ENCODE assay signal across 23 cellular contexts in the genomic region with DNA sequence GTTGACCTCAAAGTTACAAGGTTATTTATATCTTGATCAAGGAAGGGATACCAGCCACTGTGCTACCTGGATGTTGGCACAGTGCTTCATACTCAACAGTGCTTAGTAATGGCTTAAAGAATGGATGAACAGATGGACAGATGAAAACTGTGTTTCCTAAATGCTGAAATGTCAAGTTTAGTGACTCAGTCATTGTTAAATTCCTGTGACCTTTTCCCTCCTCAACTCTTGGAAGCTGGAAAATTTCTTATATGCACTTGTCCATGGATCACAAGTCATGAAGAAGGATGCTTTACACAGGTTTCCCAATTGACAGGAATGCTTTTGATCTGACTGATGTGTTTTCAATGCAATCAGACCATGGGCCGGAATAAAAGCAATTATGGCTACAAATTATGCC. TPM values are rescaled to one million over a fixed set of nuclear protein-coding genes. Genes with fewer than 3 reads are reported as not detected.
DNase-seq lines count a peak whose midpoint lies in the region; ATAC-seq and TF ChIP-seq lines count a peak whose summit lies in the region.
"Had no signal": no experiment of that assay in that cellular context is flagged by ENCODE, and none has a peak within 500 bp of the region (broad histone marks: within the 10 kb centered on the region; RNA-seq: fewer than 3 reads in every experiment).

No MANE protein-coding gene starts in this region.

- H3K9ac ChIP-seq in HCT116 (ENCODE audit: low read length), result no peak overlapping the region
- H3K9ac ChIP-seq: BLaER1 had no signal

- BruUV-seq in HCT116 (replicated peaks; lab: Mats Ljungman, UMichigan), result no TSS peak

- H3K36me3 Mint-ChIP-seq in activated T-helper 17 cell treated with anti-CD3 and anti-CD28 coated beads, Interleukin-2, amount 50 U/mL, for 72 hours (ENCODE audit: low read depth), result no peaks in the 10 kb centered on the region

- no peak overlapping the region for H3K4me3 Mint-ChIP-seq in activated T-helper 17 cell treated with anti-CD3 and anti-CD28 coated beads, Interleukin-2, amount 50 U/mL, for 72 hours
- H3K4me3 Mint-ChIP-seq: CD14-positive monocyte; CD4-positive, alpha-beta memory T cell; CD4-positive, CD25-positive, alpha-beta regulatory T cell; CD8-positive, alpha-beta memory T cell had no signal

- no peaks in the 10 kb centered on the region for H3K9me3 ChIP-seq in HCT116 (ENCODE audit: control insufficient read depth in 1 of 2, insufficient read depth in 1 of 2, low read depth in 1 of 2, low read length in 2 of 2)
- no peaks in the 10 kb centered on the region for H3K9me3 ChIP-seq in upper lobe of left lung
- H3K9me3 ChIP-seq: A549, BE2C, BLaER1, Caco-2 had no signal

- no peaks in the 10 kb centered on the region for H3K27me3 Mint-ChIP-seq in activated T-helper 17 cell treated with anti-CD3 and anti-CD28 coated beads, Interleukin-2, amount 50 U/mL, for 72 hours
- H3K27me3 Mint-ChIP-seq: CD4-positive, CD25-positive, alpha-beta regulatory T cell had no signal

- peaks cover 22 to 36% of the 10 kb centered on the region in 2 experiments for H3K4me1 ChIP-seq in HCT116 (ENCODE audit: control insufficient read depth in 1 of 2, insufficient read depth in 2 of 2, low read length in 2 of 2)
- H3K4me1 ChIP-seq in upper lobe of left lung, result peaks cover 0 to 11% (median 2%) of the 10 kb centered on the region in 4 donors
- H3K4me1 ChIP-seq: BE2C, BLaER1 had no signal

- DNase-seq in COLO829 (ENCODE audit: low spot score) (peak; percentile 15), HCT116 (ENCODE audit: low read depth, low spot score) (no peak), renal cortical epithelial cell (ENCODE audit: low read depth) (peak; percentile 35), upper lobe of left lung (no peak), G401 (ENCODE audit: low spot score) (no peak)
- DNase-seq: AML-193; BE2C; C1 segment of cervical spinal cord; Caco-2; Calu3; CD4-positive, alpha-beta memory T cell; CD4-positive, CD25-positive, alpha-beta regulatory T cell; CD8-positive, alpha-beta memory T cell; DMS79 treated with DMSO at 0.1 percent for 48 hours; GDM1 had no signal

- RAD21 ChIA-PET in HCT116 (lab: Charles Lee; ENCODE audit: low non-redundant PET in 1 of 2, low total read pairs in 2 of 2, uncharacterized antibody in 2 of 2, unreplicated experiment in 2 of 2), result no interaction called here

- in situ Hi-C loops in G401 (cut with HindIII; ENCODE audit: low sequenced_read_pairs), result no loop called here

- H3K4me3 ChIP-seq in HCT116 (replicated peaks in 1 of 2; ENCODE audit: low read depth in 1 of 2, low read length in 2 of 2) (no peak overlapping the region), upper lobe of left lung (no peak overlapping the region)
- H3K4me3 ChIP-seq: A549, BLaER1, GM12878 had no signal

- no peaks in the 10 kb centered on the region for H3K9me2 ChIP-seq in HCT116 (ENCODE audit: insufficient read depth)

- CTCF ChIA-PET in HCT116 (lab: Charles Lee), result no interaction called here

- H3K27me3 ChIP-seq in HCT116 (ENCODE audit: insufficient read depth, low read length), result no peaks in the 10 kb centered on the region
- no peaks in the 10 kb centered on the region for H3K27me3 ChIP-seq in upper lobe of left lung
- H3K27me3 ChIP-seq: BLaER1 had no signal

- H3K27ac Mint-ChIP-seq in activated T-helper 17 cell treated with anti-CD3 and anti-CD28 coated beads, Interleukin-2, amount 50 U/mL, for 72 hours, result no peak overlapping the region
- H3K27ac Mint-ChIP-seq: CD14-positive monocyte; CD4-positive, alpha-beta memory T cell; CD4-positive, CD25-positive, alpha-beta regulatory T cell; CD8-positive, alpha-beta memory T cell had no signal

- peak overlapping the region; percentile 6; the same call in 1 of the 2 replicates for H3K4me2 ChIP-seq in HCT116 (ENCODE audit: low read length)
- H3K4me2 ChIP-seq: A549, BLaER1 had no signal

- H3K9me3 Mint-ChIP-seq in activated T-helper 17 cell treated with anti-CD3 and anti-CD28 coated beads, Interleukin-2, amount 50 U/mL, for 72 hours, result no peaks in the 10 kb centered on the region
- H3K9me3 Mint-ChIP-seq: CD4-positive, alpha-beta memory T cell; CD4-positive, CD25-positive, alpha-beta regulatory T cell; CD8-positive, alpha-beta memory T cell had no signal

- WGBS in upper lobe of left lung, 2 donors, result 100% methylated on average over 1 of the region's 1 CpG

- H4K20me1 ChIP-seq in HCT116 (ENCODE audit: insufficient read depth), result no peaks in the 10 kb centered on the region
- H4K20me1 ChIP-seq: BLaER1 had no signal

- H3K36me3 ChIP-seq in HCT116 (ENCODE audit: control insufficient read depth in 1 of 2, insufficient read depth in 2 of 2, low read length in 2 of 2), result no peaks in the 10 kb centered on the region
- H3K36me3 ChIP-seq in upper lobe of left lung, result no peaks in the 10 kb centered on the region
- H3K36me3 ChIP-seq: BE2C, BLaER1 had no signal

- H3K27ac ChIP-seq in HCT116 (ENCODE audit: low read depth, low read length) (no peak overlapping the region), VCaP (peak overlapping the region; percentile 94; the same call in 1 of the 2 replicates), upper lobe of left lung (no peak overlapping the region)
- H3K27ac ChIP-seq: 22Rv1, A549, BLaER1 had no signal

- H3K79me2 ChIP-seq in HCT116 (ENCODE audit: insufficient read depth, low read length), result no peaks in the 10 kb centered on the region

- no peak for TF ChIP-seq POLR2A in HCT116 (IDR thresholded peaks at IDR 0.05; ENCODE audit: borderline replicate concordance, extremely low read depth, insufficient read depth, insufficient read length)
- TF ChIP-seq POLR2A in upper lobe of left lung (IDR thresholded peaks at IDR 0.05), result no peak

- intact Hi-C loops in HCT116 (cut with micrococcal nuclease), result loop anchor here (5.0 kb wide), 1 partner anchor 38 kb away; a partner anchor contains a TSS

- H2AFZ ChIP-seq in HCT116 (ENCODE audit: low read depth, low read length, poor library complexity, severe bottlenecking), result no peak overlapping the region

- no peak for TF ChIP-seq EP300 in upper lobe of left lung (IDR thresholded peaks at IDR 0.05)

- TF ChIP-seq CTCF in HCT116 (IDR thresholded peaks at IDR 0.05 in 2 of 3, conservative IDR thresholded peaks at IDR 0.05 in 1 of 3; ENCODE audit: borderline replicate concordance in 1 of 3, insufficient read depth in 1 of 3, low read depth in 2 of 3, low read length in 2 of 3) (no peak), VCaP (conservative IDR thresholded peaks at IDR 0.05) (no peak), upper lobe of left lung (IDR thresholded peaks at IDR 0.05) (no peak)

- TF ChIP-seq RAD21 in HCT116 (IDR thresholded peaks at IDR 0.05; ENCODE audit: low read depth), result no peak

- H3K4me1 Mint-ChIP-seq in activated T-helper 17 cell treated with anti-CD3 and anti-CD28 coated beads, Interleukin-2, amount 50 U/mL, for 72 hours, result peaks cover 6% of the 10 kb centered on the region

- POLR2A ChIA-PET in HCT116 (lab: Charles Lee), result no interaction called here

- no peak for ATAC-seq in HCT116
- ATAC-seq in upper lobe of left lung (ENCODE audit: low FRiP score in 2 of 2), result no peak
- no peak for ATAC-seq in esophagus mucosa
- no peak for ATAC-seq in activated T-helper 17 cell treated with anti-CD3 and anti-CD28 coated beads, Interleukin-2, amount 50 U/mL, for 72 hours (replicated peaks)
- ATAC-seq: A549 had no signal

TF ChIP-seq in HCT116, 20 proteins besides CTCF, POLR2A, EP300 and RAD21 (continues in another document):
- no peak for TF ChIP-seq POLR2AphosphoS5 (IDR thresholded peaks at IDR 0.05; ENCODE audit: low read depth, low read length)
- TF ChIP-seq YY1 (IDR thresholded peaks at IDR 0.05; ENCODE audit: extremely low read depth, insufficient replicate concordance, low read depth, low read length), result no peak
- TF ChIP-seq, protein P1, sequence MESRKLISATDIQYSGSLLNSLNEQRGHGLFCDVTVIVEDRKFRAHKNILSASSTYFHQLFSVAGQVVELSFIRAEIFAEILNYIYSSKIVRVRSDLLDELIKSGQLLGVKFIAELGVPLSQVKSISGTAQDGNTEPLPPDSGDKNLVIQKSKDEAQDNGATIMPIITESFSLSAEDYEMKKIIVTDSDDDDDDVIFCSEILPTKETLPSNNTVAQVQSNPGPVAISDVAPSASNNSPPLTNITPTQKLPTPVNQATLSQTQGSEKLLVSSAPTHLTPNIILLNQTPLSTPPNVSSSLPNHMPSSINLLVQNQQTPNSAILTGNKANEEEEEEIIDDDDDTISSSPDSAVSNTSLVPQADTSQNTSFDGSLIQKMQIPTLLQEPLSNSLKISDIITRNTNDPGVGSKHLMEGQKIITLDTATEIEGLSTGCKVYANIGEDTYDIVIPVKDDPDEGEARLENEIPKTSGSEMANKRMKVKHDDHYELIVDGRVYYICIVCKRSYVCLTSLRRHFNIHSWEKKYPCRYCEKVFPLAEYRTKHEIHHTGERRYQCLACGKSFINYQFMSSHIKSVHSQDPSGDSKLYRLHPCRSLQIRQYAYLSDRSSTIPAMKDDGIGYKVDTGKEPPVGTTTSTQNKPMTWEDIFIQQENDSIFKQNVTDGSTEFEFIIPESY (IDR thresholded peaks at IDR 0.05; ENCODE audit: extremely low read depth, insufficient replicate concordance, low read length), result no peak
- TF ChIP-seq SIN3A (IDR thresholded peaks at IDR 0.05; ENCODE audit: low read depth), result no peak
- no peak for TF ChIP-seq JUND (IDR thresholded peaks at IDR 0.05)
- TF ChIP-seq EGR1 (IDR thresholded peaks at IDR 0.05; ENCODE audit: low read depth), result no peak

RNA-seq across cellular contexts. Expression of a gene that starts 39.6 kb away (rescaled TPM):
- total RNA-seq in HCT116 (2021; ENCODE audit: unreplicated experiment), result 10.1 TPM
- 3.6 and 5.0 TPM in 2 replicates for polyA plus RNA-seq in HCT116 (2012)
- total RNA-seq in renal cortical epithelial cell, result 11.9 and 29.9 TPM in 2 replicates
- 10 to 100 TPM in 5 of 6 donors, 1 to 10 TPM in 1; 8.4 to 37.1 (median 13.6) TPM for total RNA-seq in upper lobe of left lung
- 11.3 and 18.7 TPM in 2 replicates for total RNA-seq in G401 (2014; rRNA removed; shearing (Covaris generic))
- 4.1 TPM for total RNA-seq in esophagus mucosa
- 10 to 100 TPM in 1 of 2 donors, 1 to 10 TPM in 1; 9.1 to 13.9 TPM for total RNA-seq in activated T-helper 17 cell treated with anti-CD3 and anti-CD28 coated beads, Interleukin-2, amount 50 U/mL, for 72 hours

Comparison
In these comparisons a context has a peak if more than half of its experiments do, and no peak if none do; other contexts are left out.
1. DNase-seq: peak in COLO829 (single experiment) and renal cortical epithelial cell (single experiment); none in HCT116 (single experiment), upper lobe of left lung (0 of 2) and G401 (single experiment).